Comparison of ENCODE assay signal across 1 cellular context in genomic region chr10:79383974-79384606, GRCh38.
TF ChIP-seq lines count a peak whose summit lies in the region.

No MANE protein-coding gene starts in this region.

TF ChIP-seq in WTC11, 78 proteins besides CTCF, POLR2A, EP300 and RAD21 (continued from another document):
- TF ChIP-seq ATF6 (CRISPR knock-in tag; IDR thresholded peaks at IDR 0.05) = no peak
- TF ChIP-seq ZNF532 (CRISPR knock-in tag; IDR thresholded peaks at IDR 0.05; ENCODE audit: borderline replicate concordance) = no peak
- no peak for TF ChIP-seq ZNF138 (CRISPR knock-in tag; conservative IDR thresholded peaks at IDR 0.05)
TF ChIP-seq in WTC11: peak in this region for 0.
